Comparison of ENCODE assay signal across 8 cellular contexts in the genomic region with DNA sequence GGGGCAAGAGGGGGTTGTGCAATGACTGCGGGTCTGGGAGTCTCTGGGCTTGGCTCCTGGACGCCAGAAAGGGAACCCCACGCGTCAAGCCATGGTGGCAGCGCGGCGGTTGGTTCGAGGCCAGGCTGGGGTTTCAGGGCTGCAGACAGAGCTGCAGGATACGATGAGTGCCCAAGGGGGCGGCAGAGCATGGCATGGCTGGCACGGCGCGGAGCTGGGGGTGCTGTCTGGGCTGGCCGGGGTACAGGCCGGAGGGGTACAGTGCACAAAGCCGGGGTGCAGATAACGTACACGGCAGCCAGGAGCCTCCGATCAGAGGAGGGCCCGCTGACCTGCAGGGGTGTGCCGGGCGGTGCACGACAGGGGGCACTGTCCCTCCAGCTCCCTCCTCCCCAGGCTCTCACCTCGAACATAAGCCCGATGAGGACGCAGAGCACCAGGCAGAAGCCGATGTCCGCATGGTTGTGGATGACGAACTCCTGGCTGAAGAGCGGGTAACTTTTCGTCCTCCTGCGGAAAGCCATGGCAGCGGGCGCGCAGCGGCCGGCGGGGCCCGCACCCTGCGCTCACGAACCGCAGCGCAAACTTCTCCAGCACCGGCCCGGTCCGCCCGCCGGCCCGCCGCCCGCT. TPM values are rescaled to one million over a fixed set of nuclear protein-coding genes. Genes with fewer than 3 reads are reported as not detected.
DNase-seq lines count a peak whose midpoint lies in the region; ATAC-seq and TF ChIP-seq lines count a peak whose summit lies in the region.

No MANE protein-coding gene starts in this region.

- H3K4me3 ChIP-seq in HL-60 (replicated peaks; ENCODE audit: insufficient read depth, low read length) (peak overlapping the region; percentile 67), cardiac muscle cell (peak overlapping the region; percentile 92), aorta (ENCODE audit: low read length in 2 of 2) (peak overlapping the region; percentile 50 to 71)

- WGBS in aorta, 2 donors, result 0 to 1% methylated on average over 41 to 51 of the region's 51 CpGs

- TF ChIP-seq CTCF in GM20000 (IDR thresholded peaks at IDR 0.05; ENCODE audit: extremely low read depth, missing control alignments) (peak; percentile 54), HL-60 (IDR thresholded peaks at IDR 0.05; ENCODE audit: insufficient read depth, low read length) (peak; percentile 23), cardiac muscle cell (IDR thresholded peaks at IDR 0.05; ENCODE audit: low read depth, low read length) (peak; percentile 64)

- H3K4me3 Mint-ChIP-seq in activated naive CD4-positive, alpha-beta T cell treated with anti-CD3 and anti-CD28 coated beads, Interleukin-2, amount 10 ng/mL, durations not matched to agents 7 days and 5 days, result peak overlapping the region; percentile 85

- peaks cover 29% of the 10 kb centered on the region for H3K27me3 Mint-ChIP-seq in activated naive CD4-positive, alpha-beta T cell treated with anti-CD3 and anti-CD28 coated beads, Interleukin-2, amount 10 ng/mL, durations not matched to agents 7 days and 5 days

- H3K36me3 Mint-ChIP-seq in activated naive CD4-positive, alpha-beta T cell treated with anti-CD3 and anti-CD28 coated beads, Interleukin-2, amount 10 ng/mL, durations not matched to agents 7 days and 5 days, result no peaks in the 10 kb centered on the region

- peak overlapping the region; percentile 66 for H3K27ac Mint-ChIP-seq in activated naive CD4-positive, alpha-beta T cell treated with anti-CD3 and anti-CD28 coated beads, Interleukin-2, amount 10 ng/mL, durations not matched to agents 7 days and 5 days

- H3K36me3 ChIP-seq in cardiac muscle cell (no peaks in the 10 kb centered on the region), aorta (ENCODE audit: control insufficient read depth in 1 of 2, insufficient read depth in 2 of 2, low read length in 1 of 2) (no peaks in the 10 kb centered on the region)

- H3K4me1 Mint-ChIP-seq in activated naive CD4-positive, alpha-beta T cell treated with anti-CD3 and anti-CD28 coated beads, Interleukin-2, amount 10 ng/mL, durations not matched to agents 7 days and 5 days, result peaks cover 35% of the 10 kb centered on the region

- H3K27me3 ChIP-seq in HL-60 (ENCODE audit: insufficient read depth, poor library complexity, severe bottlenecking) (no peaks in the 10 kb centered on the region), cardiac muscle cell (no peaks in the 10 kb centered on the region), aorta (ENCODE audit: control insufficient read depth in 1 of 2, insufficient read depth in 2 of 2, low read length in 1 of 2) (no peaks in the 10 kb centered on the region)

- 0 out of 2 replicates have a peak, but pooled peaks have one; percentile 57 for TF ChIP-seq POLR2A in Raji (IDR thresholded peaks at IDR 0.05; ENCODE audit: insufficient read depth, low read depth, low read length)

- ATAC-seq in aorta (ENCODE audit: low FRiP score), result peak; percentile 79

- CTCF ChIA-PET in activated naive CD4-positive, alpha-beta T cell treated with anti-CD3 and anti-CD28 coated beads, Interleukin-2, amount 10 ng/mL, durations not matched to agents 7 days and 5 days (lab: Charles Lee), result interaction anchor here (0.8 to 2.5 kb wide), 10 partner anchors 21 to 214 kb away, joined by 3 to 15 read pairs (median 3); a partner anchor contains a TSS

- intact Hi-C loops in posterior cingulate gyrus (cut with DNase I) (loop anchor here (2.0 to 10.0 kb wide), 2 partner anchors 156 to 292 kb away; a partner anchor contains a TSS), aorta (cut with DNase I) (loop anchor here (2.0 to 5.0 kb wide), 3 partner anchors 64 to 156 kb away; a partner anchor contains a TSS)

- H3K27ac ChIP-seq in HL-60 (replicated peaks), result peak overlapping the region; percentile 42
- no peak overlapping the region for H3K27ac ChIP-seq in cardiac muscle cell
- peak overlapping the region; percentile 65 to 88 for H3K27ac ChIP-seq in aorta (ENCODE audit: low read depth in 1 of 2, low read length in 2 of 2)

- H3K9me3 ChIP-seq in cardiac muscle cell (ENCODE audit: low read depth), result no peaks in the 10 kb centered on the region
- H3K9me3 ChIP-seq in aorta (ENCODE audit: control insufficient read depth, low read length), result no peaks in the 10 kb centered on the region

- peaks cover 30% of the 10 kb centered on the region for H3K4me1 ChIP-seq in cardiac muscle cell (ENCODE audit: low read depth)
- H3K4me1 ChIP-seq in aorta (ENCODE audit: control insufficient read depth in 1 of 2, insufficient read depth in 2 of 2, low read length in 2 of 2), result peaks cover 4% of the 10 kb centered on the region in 2 donors

- DNase-seq in DMS153 (lab: John Stamatoyannopoulos, UW) (peak; percentile 18), GM20000 (ENCODE audit: low spot score) (peak; percentile 82), HL-60 (ENCODE audit: low read depth in 1 of 2, low spot score in 1 of 2) (peak; percentile 33 to 69), cardiac muscle cell (ENCODE audit: low read depth in 1 of 2, low spot score in 1 of 2) (peak in 1 of 2 donors; percentile 83), posterior cingulate gyrus (peak in 7 of 10 donors; percentile 26 to 93 (median 36)), aorta (peak; percentile 73 to 89)
- DNase-seq in activated naive CD4-positive, alpha-beta T cell treated with anti-CD3 and anti-CD28 coated beads, Interleukin-2, amount 10 ng/mL, durations not matched to agents 7 days and 5 days, result peak; percentile 67

- H3K9me3 Mint-ChIP-seq in activated naive CD4-positive, alpha-beta T cell treated with anti-CD3 and anti-CD28 coated beads, Interleukin-2, amount 10 ng/mL, durations not matched to agents 7 days and 5 days, result no peaks in the 10 kb centered on the region

RNA-seq across cellular contexts. Expression of a gene that starts 0.4 kb away (rescaled TPM):
- total RNA-seq in cardiac muscle cell, result 6.6 and 7.0 TPM in 2 replicates
- 4.5 and 7.7 TPM in 2 replicates for polyA plus RNA-seq in cardiac muscle cell
- total RNA-seq in aorta, result 10 to 100 TPM; 38.0 to 39.5 TPM
- polyA plus RNA-seq in aorta, result 10 to 100 TPM in 1 of 2 donors, 1 to 10 TPM in 1; 7.5 to 22.6 TPM
